8 cellular contexts compared by ENCODE assay signal in the genomic region with DNA sequence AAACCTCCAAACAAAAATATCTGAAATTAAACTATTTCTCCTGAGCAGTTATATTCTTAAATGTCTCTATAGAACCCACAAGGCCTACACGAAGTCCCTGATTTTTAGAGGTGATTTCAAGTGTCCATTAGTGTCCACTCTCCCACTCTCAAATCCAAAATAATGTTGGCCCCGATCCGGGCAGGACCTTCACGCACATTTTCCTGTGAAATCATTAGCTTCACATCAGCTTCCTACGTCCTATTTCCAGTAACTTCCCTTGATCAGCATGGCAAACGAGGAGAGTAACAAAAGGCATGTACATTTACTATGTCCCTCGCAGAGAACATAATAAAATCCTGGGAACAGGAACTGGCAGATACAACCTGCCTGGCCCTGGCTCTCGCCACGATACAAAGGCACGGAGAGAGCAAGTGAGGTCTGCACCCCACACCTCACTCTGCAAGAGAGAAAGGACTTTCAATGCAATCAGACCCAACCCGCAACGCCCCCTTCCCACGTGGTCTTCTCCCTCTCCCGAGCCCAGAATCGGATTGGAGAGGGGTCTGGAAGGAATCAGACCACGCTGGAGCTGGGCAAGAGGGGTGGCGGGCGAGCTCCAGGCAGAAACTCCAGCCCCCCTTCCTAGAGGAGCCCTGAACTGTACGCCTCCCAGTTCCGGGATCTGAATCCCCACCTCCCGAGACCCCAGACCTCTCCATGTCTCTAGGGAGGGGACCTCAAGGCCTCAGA. TPM values are rescaled to one million over a fixed set of nuclear protein-coding genes. Genes with fewer than 3 reads are reported as not detected.
DNase-seq lines count a peak whose midpoint lies in the region; ATAC-seq and TF ChIP-seq lines count a peak whose summit lies in the region.

No MANE protein-coding gene starts in this region.

- H3K4me3 ChIP-seq in esophagus muscularis mucosa = peak overlapping the region; percentile 72 to 91 (median 82)
- H3K4me3 ChIP-seq in mucosa of stomach (ENCODE audit: low read length) = peak overlapping the region; percentile 60

- H3K9me3 ChIP-seq in esophagus muscularis mucosa (no peaks in the 10 kb centered on the region), mucosa of stomach (ENCODE audit: control insufficient read depth, low read length) (no peaks in the 10 kb centered on the region)

- intact Hi-C loops in esophagus muscularis mucosa (cut with DNase I) = loop anchor here (5.0 kb wide), 1 partner anchor 49 kb away; a partner anchor contains a TSS

- no peak for TF ChIP-seq CTCF in esophagus muscularis mucosa (IDR thresholded peaks at IDR 0.05)

- peak; percentile 22 for ATAC-seq in HG03045 (IDR thresholded peaks at IDR 0.05; ENCODE audit: unreplicated experiment)
- ATAC-seq in activated CD8-positive, alpha-beta memory T cell treated with anti-CD3 and anti-CD28 coated beads, Interleukin-2, amount 10 ng/mL, durations not matched to agents 7 days and 5 days = peak; percentile 2

- peak overlapping the region; percentile 89 to 95 (median 90) for H3K27ac ChIP-seq in esophagus muscularis mucosa (replicated peaks in 1 of 4)

- peak overlapping the region; percentile 88 for H3K27ac Mint-ChIP-seq in activated CD8-positive, alpha-beta memory T cell treated with anti-CD3 and anti-CD28 coated beads, Interleukin-2, amount 10 ng/mL, durations not matched to agents 7 days and 5 days

- peak overlapping the region; percentile 75 for H3K9ac ChIP-seq in mucosa of stomach (ENCODE audit: low read length)

- WGBS in esophagus muscularis mucosa = 3% methylated on average over 18 of the region's 21 CpGs

- H3K27me3 ChIP-seq in esophagus muscularis mucosa (no peaks in the 10 kb centered on the region), mucosa of stomach (ENCODE audit: control insufficient read depth, insufficient read depth, low read length) (no peaks in the 10 kb centered on the region)

- DNase-seq in SKM-1 treated with dmso at 0.1 percent for 144 hours (lab: John Stamatoyannopoulos, UW; ENCODE audit: unreplicated experiment) (peak; percentile 21), SKM-1 (lab: John Stamatoyannopoulos, UW; ENCODE audit: unreplicated experiment) (no peak), NCI-H510A treated with DMSO at 0.1 percent for 48 hours (lab: John Stamatoyannopoulos, UW) (peak; percentile 26), esophagus muscularis mucosa (ENCODE audit: extremely low spot score) (peak; percentile 92)
- peak; percentile 74 for DNase-seq in activated CD8-positive, alpha-beta memory T cell treated with anti-CD3 and anti-CD28 coated beads, Interleukin-2, amount 10 ng/mL, durations not matched to agents 7 days and 5 days
- DNase-seq in stimulated activated naive CD4-positive, alpha-beta T cell treated with Interleukin-2 at 50 U/mL for 16 hours (lab: John Stamatoyannopoulos, UW) = peak; percentile 23

- CTCF ChIA-PET in activated CD8-positive, alpha-beta memory T cell treated with anti-CD3 and anti-CD28 coated beads, Interleukin-2, amount 10 ng/mL, durations not matched to agents 7 days and 5 days (lab: Charles Lee) = interaction anchor here (0.8 to 2.8 kb wide), 3 partner anchors 10 to 39 kb away, joined by 4 to 23 read pairs (median 4); no protein-coding TSS in a partner anchor

- H3K36me3 ChIP-seq in esophagus muscularis mucosa (no peaks in the 10 kb centered on the region), mucosa of stomach (ENCODE audit: control insufficient read depth, insufficient read depth, low read length) (no peaks in the 10 kb centered on the region)

- TF ChIP-seq EP300 in esophagus muscularis mucosa (IDR thresholded peaks at IDR 0.05) = no peak

- no peak for TF ChIP-seq POLR2A in esophagus muscularis mucosa (IDR thresholded peaks at IDR 0.05; ENCODE audit: low read depth)

- peaks cover 14 to 36% (median 26%) of the 10 kb centered on the region in 4 donors for H3K4me1 ChIP-seq in esophagus muscularis mucosa
- peaks cover 30% of the 10 kb centered on the region for H3K4me1 ChIP-seq in mucosa of stomach (ENCODE audit: control insufficient read depth, insufficient read depth, low read length)

- peaks cover 25% of the 10 kb centered on the region for H3K4me1 Mint-ChIP-seq in activated CD8-positive, alpha-beta memory T cell treated with anti-CD3 and anti-CD28 coated beads, Interleukin-2, amount 10 ng/mL, durations not matched to agents 7 days and 5 days

- H3K36me3 Mint-ChIP-seq in activated CD8-positive, alpha-beta memory T cell treated with anti-CD3 and anti-CD28 coated beads, Interleukin-2, amount 10 ng/mL, durations not matched to agents 7 days and 5 days = peaks cover 3% of the 10 kb centered on the region

- peak overlapping the region; percentile 96 for H3K4me3 Mint-ChIP-seq in activated CD8-positive, alpha-beta memory T cell treated with anti-CD3 and anti-CD28 coated beads, Interleukin-2, amount 10 ng/mL, durations not matched to agents 7 days and 5 days

- H3K9me3 Mint-ChIP-seq in activated CD8-positive, alpha-beta memory T cell treated with anti-CD3 and anti-CD28 coated beads, Interleukin-2, amount 10 ng/mL, durations not matched to agents 7 days and 5 days (ENCODE audit: low read depth) = no peaks in the 10 kb centered on the region

- H3K27me3 Mint-ChIP-seq in activated CD8-positive, alpha-beta memory T cell treated with anti-CD3 and anti-CD28 coated beads, Interleukin-2, amount 10 ng/mL, durations not matched to agents 7 days and 5 days = no peaks in the 10 kb centered on the region

RNA-seq across cellular contexts. Expression of a gene that starts 17.5 kb away (rescaled TPM):
- total RNA-seq in activated CD8-positive, alpha-beta memory T cell treated with anti-CD3 and anti-CD28 coated beads, Interleukin-2, amount 10 ng/mL, durations not matched to agents 7 days and 5 days = not detected
- not detected for total RNA-seq in esophagus muscularis mucosa

RNA-seq across cellular contexts. Expression of a gene that starts 48.4 kb away (rescaled TPM):
- total RNA-seq in activated CD8-positive, alpha-beta memory T cell treated with anti-CD3 and anti-CD28 coated beads, Interleukin-2, amount 10 ng/mL, durations not matched to agents 7 days and 5 days = 10 to 100 TPM; 55.4 to 69.7 TPM
- 10 to 100 TPM; 34.0 to 58.0 (median 50.5) TPM for total RNA-seq in esophagus muscularis mucosa

RNA-seq across cellular contexts. Expression of a gene that starts 48.4 kb away (rescaled TPM):
- total RNA-seq in activated CD8-positive, alpha-beta memory T cell treated with anti-CD3 and anti-CD28 coated beads, Interleukin-2, amount 10 ng/mL, durations not matched to agents 7 days and 5 days = 10 to 100 TPM; 42.2 to 50.4 TPM
- 10 to 100 TPM; 11.5 to 23.7 (median 17.7) TPM for total RNA-seq in esophagus muscularis mucosa
